Comparison of ENCODE assay signal across 9 cellular contexts in the genomic region with DNA sequence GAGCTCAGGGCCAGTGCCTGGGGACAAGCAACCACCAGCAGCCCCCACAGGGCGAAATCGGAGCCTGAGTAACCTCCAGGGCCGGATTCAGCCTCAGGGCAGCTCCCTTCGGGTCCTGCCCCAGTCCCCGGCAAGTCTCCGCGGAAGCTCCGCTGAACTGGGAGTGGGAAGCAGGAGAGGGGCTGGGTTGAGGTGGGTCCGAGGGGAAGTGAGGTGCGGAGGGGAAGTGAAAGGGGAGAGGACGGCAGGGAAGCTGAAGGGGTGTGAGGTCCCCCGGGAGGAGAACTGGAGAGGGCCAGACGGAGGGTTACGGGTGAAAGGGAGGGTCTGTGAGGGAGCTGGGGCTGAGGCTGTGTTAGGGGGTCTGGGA. TPM values are rescaled to one million over a fixed set of nuclear protein-coding genes. Genes with fewer than 3 reads are reported as not detected.
DNase-seq lines count a peak whose midpoint lies in the region; TF ChIP-seq lines count a peak whose summit lies in the region.
"Had no signal": no experiment of that assay in that cellular context is flagged by ENCODE, and none has a peak within 500 bp of the region (broad histone marks: within the 10 kb centered on the region; RNA-seq: fewer than 3 reads in every experiment).

No MANE protein-coding gene starts in this region.

- no peaks in the 10 kb centered on the region for H3K36me3 ChIP-seq in esophagus (ENCODE audit: control insufficient read depth in 2 of 2, insufficient read depth in 2 of 2, low read length in 1 of 2)

- no peaks in the 10 kb centered on the region for H3K9me3 ChIP-seq in esophagus (ENCODE audit: control insufficient read depth in 2 of 2, insufficient read depth in 1 of 2, low read depth in 1 of 2, low read length in 1 of 2)

- H3K27ac ChIP-seq in esophagus (ENCODE audit: low read depth in 2 of 2, low read length in 1 of 2) (no peak overlapping the region), RWPE1 (no peak overlapping the region)
- H3K27ac ChIP-seq: VCaP had no signal

- no peaks in the 10 kb centered on the region for H3K36me3 Mint-ChIP-seq in progenitor cell of endocrine pancreas (ENCODE audit: insufficient read depth)

- peaks cover 3% of the 10 kb centered on the region for H3K4me1 Mint-ChIP-seq in progenitor cell of endocrine pancreas (ENCODE audit: low read depth)

- H3K9me3 Mint-ChIP-seq in progenitor cell of endocrine pancreas (ENCODE audit: low read depth): no peaks in the 10 kb centered on the region

- peaks cover 4% of the 10 kb centered on the region in 2 donors for H3K4me1 ChIP-seq in esophagus (ENCODE audit: control insufficient read depth in 2 of 2, insufficient read depth in 2 of 2, low read length in 1 of 2)

- POLR2A ChIA-PET in RWPE1 (lab: Yijun Ruan, JAX; ENCODE audit: low non-redundant PET): no interaction called here

- WGBS in esophagus, 2 donors: 10% methylated on average over 14 of the region's 14 CpGs

- no peak overlapping the region for H3K27ac Mint-ChIP-seq in progenitor cell of endocrine pancreas

- H3K27me3 Mint-ChIP-seq in progenitor cell of endocrine pancreas: peaks cover 79% of the 10 kb centered on the region

- H3K27me3 ChIP-seq in esophagus (ENCODE audit: control insufficient read depth in 1 of 2, insufficient read depth in 2 of 2, low read length in 2 of 2): no peaks in the 10 kb centered on the region

- TF ChIP-seq CTCF in progenitor cell of endocrine pancreas (IDR thresholded peaks at IDR 0.05; ENCODE audit: unreplicated experiment) (no peak), RWPE1 (conservative IDR thresholded peaks at IDR 0.05; ENCODE audit: low read depth) (no peak)

- H3K4me3 Mint-ChIP-seq in progenitor cell of endocrine pancreas (ENCODE audit: low read depth): peak overlapping the region; percentile 51

- CTCF ChIA-PET in RWPE1 (lab: Yijun Ruan, JAX): interaction anchor here (1.5 kb wide), 1 partner anchor 118 kb away, joined by 3 read pairs; no protein-coding TSS in a partner anchor

- DNase-seq in ELF-1 (ENCODE audit: low read depth, low spot score) (peak; percentile 45), NOMO-1 treated with DMSO at 0.1 percent for 48 hours (lab: John Stamatoyannopoulos, UW; ENCODE audit: unreplicated experiment) (peak; percentile 20), progenitor cell of endocrine pancreas (ENCODE audit: low spot score, unreplicated experiment) (no peak), RWPE1 (ENCODE audit: low spot score) (no peak), D341Med (ENCODE audit: low spot score) (no peak)
- DNase-seq in activated naive CD4-positive, alpha-beta T cell treated with anti-CD3 and anti-CD28 coated beads, Interleukin-2, amount 50 U/mL, for 16 hours: no peak
- no peak for DNase-seq in stimulated activated CD4-positive, alpha-beta T cell treated with anti-CD3 and anti-CD28 coated beads, Interleukin-4, amount 100 ng/mL, for 1 hour

- H3K4me3 ChIP-seq in esophagus (ENCODE audit: low read depth in 1 of 2, low read length in 2 of 2): peak overlapping the region; percentile 17 to 29

RNA-seq across cellular contexts. Expression of gene PADI2, which starts 0.6 kb away (rescaled TPM):
- polyA plus RNA-seq in esophagus: under 1 TPM; 0.43 to 0.58 TPM
- 0.50 and 0.87 TPM in 2 replicates for total RNA-seq in progenitor cell of endocrine pancreas

Comparison
In these comparisons a context has a peak if more than half of its experiments do, and no peak if none do; other contexts are left out.
1. DNase-seq: peak in ELF-1 (single experiment) and NOMO-1 treated with DMSO at 0.1 percent for 48 hours (single experiment); none in progenitor cell of endocrine pancreas (single experiment), RWPE1 (single experiment), activated naive CD4-positive, alpha-beta T cell treated with anti-CD3 and anti-CD28 coated beads, Interleukin-2, amount 50 U/mL, for 16 hours (single experiment), stimulated activated CD4-positive, alpha-beta T cell treated with anti-CD3 and anti-CD28 coated beads, Interleukin-4, amount 100 ng/mL, for 1 hour (single experiment) and D341Med (single experiment).